Comparison of ENCODE assay signal across 24 cellular contexts in genomic region chr3:32998631-32999451, GRCh38. TPM values are rescaled to one million over a fixed set of nuclear protein-coding genes. Genes with fewer than 3 reads are reported as not detected.
DNase-seq lines count a peak whose midpoint lies in the region; ATAC-seq and TF ChIP-seq lines count a peak whose summit lies in the region.
"Had no signal": no experiment of that assay in that cellular context is flagged by ENCODE, and none has a peak within 500 bp of the region (broad histone marks: within the 10 kb centered on the region; RNA-seq: fewer than 3 reads in every experiment).

No MANE protein-coding gene starts in this region.

- TF ChIP-seq CTCF in GM06990 (IDR thresholded peaks at IDR 0.05; ENCODE audit: insufficient read depth, low read length, poor library complexity, severe bottlenecking) (no peak), endothelial cell (IDR thresholded peaks at IDR 0.05; ENCODE audit: unreplicated experiment) (no peak)

- no peak for DNase-seq in activated CD4-positive, alpha-beta T cell treated with anti-CD3 and anti-CD28 coated beads for 36 hours
- no peak for DNase-seq in activated CD4-positive, alpha-beta T cell treated with anti-CD3 and anti-CD28 coated beads for 48 hours
- peak; percentile 38 for DNase-seq in GM06990 (ENCODE audit: extremely low read depth, insufficient read length)
- DNase-seq in activated T-helper 1 cell treated with anti-CD3 and anti-CD28 coated beads, Interleukin-12 subunit alpha, Interleukin-12 subunit beta, Interleukin-2, Interleukin-4 antibody, amounts not matched to agents 30 ng/mL and 10 ng/mL and 1 ng/mL, durations not matched to agents 14 hours and 24 hours and 36 hours (ENCODE audit: low spot score): no peak
- no peak for DNase-seq in endothelial cell (ENCODE audit: low spot score)
- no peak for DNase-seq in HT-29 (ENCODE audit: low spot score)
- DNase-seq in NCI-H524 (lab: John Stamatoyannopoulos, UW): no peak
- DNase-seq in GM19238 (ENCODE audit: insufficient read length, low spot score): no peak
- DNase-seq: 8988T; activated B cell treated with CpG ODN at 0.5 μM for 24 hours; activated CD8-positive, alpha-beta memory T cell treated with anti-CD3 and anti-CD28 coated beads, Interleukin-2, amount 50 U/mL, for 4 hours; AML-193; dermis blood vessel endothelial cell; foreskin fibroblast; HCEC 1CT; left ventricle myocardium inferior; NCI-H1092; NCI-H2107; NCI-H510A; stimulated activated CD4-positive, alpha-beta T cell treated with anti-CD3 and anti-CD28 coated beads, Interleukin-4, amount 100 ng/mL, for 1 hour had no signal

- no peak overlapping the region for H3K4me3 ChIP-seq in GM06990 (replicated peaks; ENCODE audit: low read depth, low read length)
- H3K4me3 ChIP-seq: left ventricle myocardium inferior, smooth muscle cell, vagina had no signal

- POLR2A ChIA-PET in activated CD4-positive, alpha-beta T cell treated with anti-CD3 and anti-CD28 coated beads for 36 hours (lab: Charles Lee): interaction anchor here (0.7 to 1.2 kb wide), 4 partner anchors 9 to 65 kb away, joined by 3 to 5 read pairs (median 4); no protein-coding TSS in a partner anchor

- H3K27me3 ChIP-seq in GM06990 (replicated peaks; ENCODE audit: control insufficient read depth, insufficient read depth, low read length): no peaks in the 10 kb centered on the region
- H3K27me3 ChIP-seq: vagina had no signal

- no peaks in the 10 kb centered on the region for H3K27me3 Mint-ChIP-seq in activated CD4-positive, alpha-beta T cell treated with anti-CD3 and anti-CD28 coated beads for 36 hours
- no peaks in the 10 kb centered on the region for H3K27me3 Mint-ChIP-seq in activated T-helper 1 cell treated with anti-CD3 and anti-CD28 coated beads, Interleukin-12 subunit alpha, Interleukin-12 subunit beta, Interleukin-2, Interleukin-4 antibody, amounts not matched to agents 30 ng/mL and 10 ng/mL and 1 ng/mL, durations not matched to agents 14 hours and 24 hours and 36 hours (ENCODE audit: insufficient read depth)
- H3K27me3 Mint-ChIP-seq in endothelial cell (ENCODE audit: unreplicated experiment): peaks cover 2% of the 10 kb centered on the region
- H3K27me3 Mint-ChIP-seq: activated B cell treated with CpG ODN at 0.5 μM for 24 hours had no signal

- H3K4me1 Mint-ChIP-seq in activated CD4-positive, alpha-beta T cell treated with anti-CD3 and anti-CD28 coated beads for 36 hours: peaks cover 83% of the 10 kb centered on the region
- peaks cover 85% of the 10 kb centered on the region for H3K4me1 Mint-ChIP-seq in activated T-helper 1 cell treated with anti-CD3 and anti-CD28 coated beads, Interleukin-12 subunit alpha, Interleukin-12 subunit beta, Interleukin-2, Interleukin-4 antibody, amounts not matched to agents 30 ng/mL and 10 ng/mL and 1 ng/mL, durations not matched to agents 14 hours and 24 hours and 36 hours (ENCODE audit: low read depth)
- peaks cover 32% of the 10 kb centered on the region for H3K4me1 Mint-ChIP-seq in endothelial cell (ENCODE audit: unreplicated experiment)
- H3K4me1 Mint-ChIP-seq: neural crest cell had no signal

- H3K36me3 Mint-ChIP-seq in activated CD4-positive, alpha-beta T cell treated with anti-CD3 and anti-CD28 coated beads for 36 hours (ENCODE audit: low read depth): peaks cover 55% of the 10 kb centered on the region
- H3K36me3 Mint-ChIP-seq in activated T-helper 1 cell treated with anti-CD3 and anti-CD28 coated beads, Interleukin-12 subunit alpha, Interleukin-12 subunit beta, Interleukin-2, Interleukin-4 antibody, amounts not matched to agents 30 ng/mL and 10 ng/mL and 1 ng/mL, durations not matched to agents 14 hours and 24 hours and 36 hours (ENCODE audit: low read depth): peaks cover 56% of the 10 kb centered on the region
- peaks cover 22% of the 10 kb centered on the region for H3K36me3 Mint-ChIP-seq in endothelial cell (ENCODE audit: low read depth, unreplicated experiment)

- peak overlapping the region; percentile 91 for H3K27ac Mint-ChIP-seq in activated CD4-positive, alpha-beta T cell treated with anti-CD3 and anti-CD28 coated beads for 36 hours
- H3K27ac Mint-ChIP-seq in activated T-helper 1 cell treated with anti-CD3 and anti-CD28 coated beads, Interleukin-12 subunit alpha, Interleukin-12 subunit beta, Interleukin-2, Interleukin-4 antibody, amounts not matched to agents 30 ng/mL and 10 ng/mL and 1 ng/mL, durations not matched to agents 14 hours and 24 hours and 36 hours: peak overlapping the region; percentile 76
- H3K27ac Mint-ChIP-seq in endothelial cell (ENCODE audit: unreplicated experiment): no peak overlapping the region
- H3K27ac Mint-ChIP-seq: activated B cell treated with CpG ODN at 0.5 μM for 24 hours had no signal

- H3K9me3 Mint-ChIP-seq in activated CD4-positive, alpha-beta T cell treated with anti-CD3 and anti-CD28 coated beads for 36 hours (ENCODE audit: low read depth): no peaks in the 10 kb centered on the region
- no peaks in the 10 kb centered on the region for H3K9me3 Mint-ChIP-seq in activated T-helper 1 cell treated with anti-CD3 and anti-CD28 coated beads, Interleukin-12 subunit alpha, Interleukin-12 subunit beta, Interleukin-2, Interleukin-4 antibody, amounts not matched to agents 30 ng/mL and 10 ng/mL and 1 ng/mL, durations not matched to agents 14 hours and 24 hours and 36 hours
- no peaks in the 10 kb centered on the region for H3K9me3 Mint-ChIP-seq in endothelial cell (ENCODE audit: unreplicated experiment)
- H3K9me3 Mint-ChIP-seq: activated B cell treated with CpG ODN at 0.5 μM for 24 hours, neural crest cell had no signal

- CTCF ChIA-PET in activated CD4-positive, alpha-beta T cell treated with anti-CD3 and anti-CD28 coated beads for 36 hours (lab: Charles Lee): interaction anchor here (0.6 to 2.1 kb wide), 4 partner anchors 10 to 76 kb away, joined by 3 to 5 read pairs (median 4); no protein-coding TSS in a partner anchor

- peak overlapping the region; percentile 46 for H3K4me3 Mint-ChIP-seq in activated CD4-positive, alpha-beta T cell treated with anti-CD3 and anti-CD28 coated beads for 36 hours
- H3K4me3 Mint-ChIP-seq in activated T-helper 1 cell treated with anti-CD3 and anti-CD28 coated beads, Interleukin-12 subunit alpha, Interleukin-12 subunit beta, Interleukin-2, Interleukin-4 antibody, amounts not matched to agents 30 ng/mL and 10 ng/mL and 1 ng/mL, durations not matched to agents 14 hours and 24 hours and 36 hours: peak overlapping the region; percentile 24
- peak overlapping the region; percentile 1 for H3K4me3 Mint-ChIP-seq in endothelial cell (ENCODE audit: unreplicated experiment)
- H3K4me3 Mint-ChIP-seq: activated B cell treated with CpG ODN at 0.5 μM for 24 hours, neural crest cell had no signal

- ATAC-seq in activated CD4-positive, alpha-beta T cell treated with anti-CD3 and anti-CD28 coated beads for 36 hours: peak; percentile 40

- peaks cover 2% of the 10 kb centered on the region for H3K36me3 ChIP-seq in GM06990 (ENCODE audit: control insufficient read depth, insufficient read depth, low read length)
- H3K36me3 ChIP-seq: vagina had no signal

- intact Hi-C loops in activated CD4-positive, alpha-beta T cell treated with anti-CD3 and anti-CD28 coated beads for 36 hours (cut with DNase I, micrococcal nuclease): loop anchor here in 1 of 2 experiments (5.0 kb wide), 1 partner anchor 113 kb away; the partner anchor contains the start of gene CRTAP
- intact Hi-C loops in activated T-helper 1 cell treated with anti-CD3 and anti-CD28 coated beads, Interleukin-12 subunit alpha, Interleukin-12 subunit beta, Interleukin-2, Interleukin-4 antibody, amounts not matched to agents 30 ng/mL and 10 ng/mL and 1 ng/mL, durations not matched to agents 14 hours and 24 hours and 36 hours (cut with micrococcal nuclease): no loop called here

RNA-seq across cellular contexts. Expression of gene CCR4, which starts 47.4 kb away (rescaled TPM):
- total RNA-seq in activated CD4-positive, alpha-beta T cell treated with anti-CD3 and anti-CD28 coated beads for 36 hours: 10 to 100 TPM; 62.2 to 69.7 TPM
- total RNA-seq in activated T-helper 1 cell treated with anti-CD3 and anti-CD28 coated beads, Interleukin-12 subunit alpha, Interleukin-12 subunit beta, Interleukin-2, Interleukin-4 antibody, amounts not matched to agents 30 ng/mL and 10 ng/mL and 1 ng/mL, durations not matched to agents 14 hours and 24 hours and 36 hours: 110 and 115 TPM in 2 replicates
- 0.08 TPM for total RNA-seq in endothelial cell (ENCODE audit: unreplicated experiment)
- not detected in 2 replicates for total RNA-seq in HT-29 (2014; rRNA removed; shearing (Covaris generic))
- total RNA-seq: left ventricle myocardium inferior, neural crest cell, smooth muscle cell, temporal lobe had no signal

Comparison
In these comparisons a context has a peak if more than half of its experiments do, and no peak if none do; other contexts are left out.
1. RNA of gene CCR4, which starts 47.4 kb away (total RNA-seq): 110 to 115 TPM in activated T-helper 1 cell treated with anti-CD3 and anti-CD28 coated beads, Interleukin-12 subunit alpha, Interleukin-12 subunit beta, Interleukin-2, Interleukin-4 antibody, amounts not matched to agents 30 ng/mL and 10 ng/mL and 1 ng/mL, durations not matched to agents 14 hours and 24 hours and 36 hours and 62.2 to 69.7 TPM in activated CD4-positive, alpha-beta T cell treated with anti-CD3 and anti-CD28 coated beads for 36 hours; 0.08 TPM in endothelial cell (single experiment) and not detected in HT-29; every median in the first group is over 10 times any median in the second.
2. Peak in every context shown above with its lines, with median percentiles within 50 percentile points of each other: H3K4me3 Mint-ChIP-seq.